ENCODE assay signal across 23 cellular contexts in genomic region chr5:126235628-126236027, GRCh38.
DNase-seq lines count a peak whose midpoint lies in the region; ATAC-seq, FAIRE-seq and TF ChIP-seq lines count a peak whose summit lies in the region.
"Had no signal": no experiment of that assay in that cellular context is flagged by ENCODE, and none has a peak within 500 bp of the region (broad histone marks: within the 10 kb centered on the region; RNA-seq: fewer than 3 reads in every experiment).

No MANE protein-coding gene starts in this region.

- H2AK5ac ChIP-seq in trophoblast cell (ENCODE audit: low read length), result no peak overlapping the region

- no peak overlapping the region for H4K12ac ChIP-seq in trophoblast cell (ENCODE audit: low read depth, low read length)

- H3K27ac ChIP-seq in HEK293 (ENCODE audit: extremely low read depth, low read depth, low read length) (no peak overlapping the region), heart right ventricle (peak overlapping the region in 1 of 10 donors; percentile 29), trophoblast cell (ENCODE audit: low read depth, low read length) (no peak overlapping the region), kidney (ENCODE audit: low read depth in 2 of 2, low read length in 2 of 2) (no peak overlapping the region)
- H3K27ac ChIP-seq: A549, C4-2B had no signal

- H3K9ac ChIP-seq in trophoblast cell (ENCODE audit: low read length), result no peak overlapping the region
- no peak overlapping the region for H3K9ac ChIP-seq in kidney (ENCODE audit: low read length in 2 of 2)

- H3K18ac ChIP-seq in trophoblast cell (ENCODE audit: low read length), result no peak overlapping the region

- H3K4me1 ChIP-seq in HEK293 (ENCODE audit: control insufficient read depth, insufficient read depth, low read length) (no peaks in the 10 kb centered on the region), heart right ventricle (no peaks in the 10 kb centered on the region), trophoblast cell (ENCODE audit: control insufficient read depth in 1 of 2, insufficient read depth in 2 of 2, low read length in 2 of 2) (no peaks in the 10 kb centered on the region), kidney (ENCODE audit: control insufficient read depth in 1 of 2, insufficient read depth in 1 of 2, low read depth in 1 of 2, low read length in 2 of 2) (no peaks in the 10 kb centered on the region)
- H3K4me1 ChIP-seq: A549, BE2C had no signal

- no peak overlapping the region for H3K4ac ChIP-seq in trophoblast cell (ENCODE audit: low read depth, low read length)

- no peak overlapping the region for H2AFZ ChIP-seq in trophoblast cell (ENCODE audit: insufficient read depth, low read length, poor library complexity)
- H2AFZ ChIP-seq: GM23338 had no signal

- POLR2A ChIA-PET in HEK293 (lab: Yijun Ruan, JAX), result no interaction called here

- DNase-seq in COLO829 (ENCODE audit: low spot score) (peak; percentile 4), heart right ventricle (no peak), trophoblast cell (no peak), NCI-H446 treated with DMSO at 0.1 percent for 48 hours (lab: John Stamatoyannopoulos, UW) (no peak), kidney (no peak), NCI-H1048 (lab: John Stamatoyannopoulos, UW) (no peak), NCI-H510A treated with DMSO at 0.1 percent for 48 hours (lab: John Stamatoyannopoulos, UW) (no peak)
- DNase-seq: BE2C; CD4-positive, alpha-beta memory T cell; COR-L47; DMS153; DMS79 treated with DMSO at 0.1 percent for 48 hours; EL; HFFc6 had no signal

- H3K79me2 ChIP-seq in trophoblast cell (ENCODE audit: control insufficient read depth, insufficient read depth, low read length, poor library complexity), result no peaks in the 10 kb centered on the region

- no peak for FAIRE-seq in kidney (lab: Jason Lieb, UNC)
- FAIRE-seq: A549, G401.6, GM12891, HepG2, HTR-8/SVneo had no signal

- H3K4me3 ChIP-seq in HEK293 (ENCODE audit: low read depth, low read length) (no peak overlapping the region), heart right ventricle (peak overlapping the region in 6 of 10 donors; percentile 3 to 26 (median 10)), trophoblast cell (ENCODE audit: low read depth, low read length) (no peak overlapping the region), kidney (ENCODE audit: low read length in 2 of 2) (no peak overlapping the region)
- H3K4me3 ChIP-seq: A549, GM23338, HAP-1 had no signal

- no peak overlapping the region for H2BK12ac ChIP-seq in trophoblast cell (ENCODE audit: low read length)

- H3K14ac ChIP-seq in trophoblast cell (ENCODE audit: low read length), result no peak overlapping the region

- TF ChIP-seq CTCF in HEK293 (tag by site-specific recombination; IDR thresholded peaks at IDR 0.05) (no peak), heart right ventricle (IDR thresholded peaks at IDR 0.05) (no peak), kidney (IDR thresholded peaks at IDR 0.05; ENCODE audit: borderline replicate concordance, extremely low read depth, insufficient read depth) (no peak)

- peak overlapping the region; percentile 11 for H4K91ac ChIP-seq in trophoblast cell (ENCODE audit: low read depth, low read length)

- H3K36me3 ChIP-seq in HEK293 (ENCODE audit: control insufficient read depth in 2 of 2, insufficient read depth in 1 of 2, low read length in 2 of 2), result no peaks in the 10 kb centered on the region
- no peaks in the 10 kb centered on the region for H3K36me3 ChIP-seq in heart right ventricle
- H3K36me3 ChIP-seq in trophoblast cell (ENCODE audit: control insufficient read depth in 1 of 2, insufficient read depth in 2 of 2, low read length in 2 of 2), result no peaks in the 10 kb centered on the region
- no peaks in the 10 kb centered on the region for H3K36me3 ChIP-seq in kidney (ENCODE audit: control insufficient read depth in 1 of 2, insufficient read depth in 2 of 2, low read length in 2 of 2)
- H3K36me3 ChIP-seq: BE2C, HAP-1 had no signal

- H3K23ac ChIP-seq in trophoblast cell (ENCODE audit: low read length), result no peak overlapping the region

- WGBS in heart right ventricle, 2 donors, result 46 to 51% methylated on average over 7 of the region's 7 CpGs
- no CpG with 5 or more reads among the region's 7 CpGs for WGBS in trophoblast cell (ENCODE audit: extremely low coverage, insufficient coverage, insufficient read length)

- H3K9me3 ChIP-seq in HEK293 (ENCODE audit: control insufficient read depth, insufficient read depth, low read depth, low read length) (no peaks in the 10 kb centered on the region), heart right ventricle (no peaks in the 10 kb centered on the region), trophoblast cell (ENCODE audit: insufficient read depth, low read depth, low read length) (no peaks in the 10 kb centered on the region), kidney (ENCODE audit: control insufficient read depth in 1 of 2, low read length in 2 of 2) (no peaks in the 10 kb centered on the region)
- H3K9me3 ChIP-seq: A549, BE2C, HAP-1 had no signal

- H3K4me2 ChIP-seq in trophoblast cell (ENCODE audit: low read length), result no peak overlapping the region
- H3K4me2 ChIP-seq: A549, GM23338 had no signal

- H2BK120ac ChIP-seq in trophoblast cell (ENCODE audit: insufficient read depth, low read length, poor library complexity), result no peak overlapping the region

- peak in 5 of 8 donors; percentile 62 to 82 (median 73) for ATAC-seq in heart right ventricle
- ATAC-seq: A549, GM23338, HepG2 had no signal

- H4K8ac ChIP-seq in trophoblast cell (ENCODE audit: low read depth, low read length), result no peak overlapping the region

- intact Hi-C loops in heart right ventricle (cut with DNase I), result no loop called here
- intact Hi-C loops in kidney (cut with DNase I), result no loop called here

- H3K27me3 ChIP-seq in heart right ventricle (no peaks in the 10 kb centered on the region), trophoblast cell (ENCODE audit: insufficient read depth, low read length) (no peaks in the 10 kb centered on the region)
- H3K27me3 ChIP-seq: BE2C had no signal

- CTCF ChIA-PET in HEK293 (lab: Yijun Ruan, JAX), result interaction anchor here (0.7 to 1.1 kb wide), 2 partner anchors 24 to 93 kb away, joined by 3 to 4 read pairs; no protein-coding TSS in a partner anchor

- no peaks in the 10 kb centered on the region for H3K79me1 ChIP-seq in trophoblast cell (ENCODE audit: low read length)

- no peak overlapping the region for H2BK5ac ChIP-seq in trophoblast cell (ENCODE audit: low read depth, low read length, poor library complexity)

TF ChIP-seq in HEK293, 187 proteins besides CTCF, POLR2A, EP300 and RAD21:
- TF ChIP-seq ZFHX2 (tag by site-specific recombination; conservative IDR thresholded peaks at IDR 0.05) (0 out of 2 replicates have a peak, but pooled peaks have one; percentile 9), BCL11A (tag by site-specific recombination; IDR thresholded peaks at IDR 0.05; ENCODE audit: low read depth) (no peak)

Comparison
In these comparisons a context has a peak if more than half of its experiments do, and no peak if none do; other contexts are left out.
1. H3K4me3 ChIP-seq: peak in heart right ventricle (6 of 10); none in HEK293 (single experiment), trophoblast cell (single experiment) and kidney (0 of 2).